14 cellular contexts compared by ENCODE assay signal in genomic region chr12:9668141-9669018, GRCh38. TPM values are rescaled to one million over a fixed set of nuclear protein-coding genes. Genes with fewer than 3 reads are reported as not detected.
DNase-seq lines count a peak whose midpoint lies in the region; ATAC-seq, FAIRE-seq and TF ChIP-seq lines count a peak whose summit lies in the region.
"Had no signal": no experiment of that assay in that cellular context is flagged by ENCODE, and none has a peak within 500 bp of the region (broad histone marks: within the 10 kb centered on the region; RNA-seq: fewer than 3 reads in every experiment).

No MANE protein-coding gene starts in this region.

- no peak overlapping the region for H3K4me3 ChIP-seq in astrocyte (ENCODE audit: insufficient read depth, low read depth, low read length)
- H3K4me3 ChIP-seq in sigmoid colon = no peak overlapping the region
- H3K4me3 ChIP-seq: cardiac muscle cell, lower lobe of right lung had no signal

- H3K36me3 Mint-ChIP-seq in astrocyte (ENCODE audit: low read depth, unreplicated experiment) = peaks cover 5% of the 10 kb centered on the region
- peaks cover 47% of the 10 kb centered on the region for H3K36me3 Mint-ChIP-seq in natural killer cell treated with Interleukin-12 subunit alpha and Interleukin-12 subunit beta and Interleukin-15 and Interleukin-18, amount 100 ng/mL, for 72 hours

- TF ChIP-seq EP300 in sigmoid colon (IDR thresholded peaks at IDR 0.05) = no peak

- H3K4me1 ChIP-seq in astrocyte (ENCODE audit: insufficient read depth, low read length) (peaks cover 7% of the 10 kb centered on the region), sigmoid colon (peaks cover 0 to 22% (median 5%) of the 10 kb centered on the region in 4 donors)

- H3K27me3 Mint-ChIP-seq in astrocyte (ENCODE audit: low read depth, unreplicated experiment) = no peaks in the 10 kb centered on the region
- H3K27me3 Mint-ChIP-seq in natural killer cell treated with Interleukin-12 subunit alpha and Interleukin-12 subunit beta and Interleukin-15 and Interleukin-18, amount 100 ng/mL, for 72 hours = no peaks in the 10 kb centered on the region

- no peaks in the 10 kb centered on the region for H3K36me3 ChIP-seq in KOPT-K1 (ENCODE audit: insufficient read depth, low read length)
- peaks cover 5% of the 10 kb centered on the region for H3K36me3 ChIP-seq in astrocyte (ENCODE audit: insufficient read depth, low read length)
- H3K36me3 ChIP-seq in sigmoid colon = peaks cover 0 to 9% (median 0%) of the 10 kb centered on the region in 4 donors

- no peak for TF ChIP-seq POLR2A in sigmoid colon (IDR thresholded peaks at IDR 0.05)

- no peak for TF ChIP-seq CTCF in astrocyte (IDR thresholded peaks at IDR 0.05; ENCODE audit: insufficient read depth, low read depth, low read length)
- no peak for TF ChIP-seq CTCF in sigmoid colon (IDR thresholded peaks at IDR 0.05)

- H3K9ac ChIP-seq in astrocyte (ENCODE audit: low read length) = no peak overlapping the region

- peak overlapping the region; percentile 0 for H3K27ac Mint-ChIP-seq in astrocyte (ENCODE audit: unreplicated experiment)
- H3K27ac Mint-ChIP-seq in natural killer cell treated with Interleukin-12 subunit alpha and Interleukin-12 subunit beta and Interleukin-15 and Interleukin-18, amount 100 ng/mL, for 72 hours = peak overlapping the region; percentile 88 to 92

- no peaks in the 10 kb centered on the region for H4K20me1 ChIP-seq in astrocyte (ENCODE audit: insufficient read depth, low read length)

- DNase-seq in Daoy (ENCODE audit: low read depth) (peak; percentile 6), astrocyte (ENCODE audit: low read depth) (peak; percentile 59), sigmoid colon (no peak), NK-92 (lab: John Stamatoyannopoulos, UW; ENCODE audit: unreplicated experiment) (no peak)
- no peak for DNase-seq in natural killer cell treated with Interleukin-12 subunit alpha and Interleukin-12 subunit beta and Interleukin-15 and Interleukin-18, amount 100 ng/mL, for 72 hours (ENCODE audit: low spot score)
- DNase-seq: activated CD4-positive, alpha-beta T cell treated with anti-CD3 and anti-CD28 coated beads, Interleukin-2, amount 50 U/mL, for 1 hour; Karpas-422; lower lobe of right lung; right cardiac atrium; SHP77 had no signal

- no peak overlapping the region for H3K4me3 Mint-ChIP-seq in astrocyte (ENCODE audit: unreplicated experiment)
- peak overlapping the region; percentile 84 for H3K4me3 Mint-ChIP-seq in natural killer cell treated with Interleukin-12 subunit alpha and Interleukin-12 subunit beta and Interleukin-15 and Interleukin-18, amount 100 ng/mL, for 72 hours

- no peaks in the 10 kb centered on the region for H3K9me3 ChIP-seq in KOPT-K1 (ENCODE audit: insufficient read depth, low read length, poor library complexity, severe bottlenecking)
- H3K9me3 ChIP-seq in astrocyte (ENCODE audit: insufficient read depth, low read depth, low read length) = no peaks in the 10 kb centered on the region
- H3K9me3 ChIP-seq in sigmoid colon = no peaks in the 10 kb centered on the region
- H3K9me3 ChIP-seq: lower lobe of right lung had no signal

- H3K9me3 Mint-ChIP-seq in astrocyte (ENCODE audit: unreplicated experiment) = no peaks in the 10 kb centered on the region
- H3K9me3 Mint-ChIP-seq in natural killer cell treated with Interleukin-12 subunit alpha and Interleukin-12 subunit beta and Interleukin-15 and Interleukin-18, amount 100 ng/mL, for 72 hours = no peaks in the 10 kb centered on the region

- ATAC-seq in natural killer cell treated with Interleukin-12 subunit alpha and Interleukin-12 subunit beta and Interleukin-15 and Interleukin-18, amount 100 ng/mL, for 72 hours = no peak
- ATAC-seq in HG02610 (IDR thresholded peaks at IDR 0.05; ENCODE audit: unreplicated experiment) (no peak), esophagus mucosa (no peak)
- ATAC-seq: lower lobe of right lung had no signal

- no peak overlapping the region for H2AFZ ChIP-seq in astrocyte (ENCODE audit: low read depth, low read length)

- intact Hi-C loops in sigmoid colon (cut with DNase I) = no loop called here

- H3K4me1 Mint-ChIP-seq in astrocyte (ENCODE audit: low read depth, unreplicated experiment) = peaks cover 13% of the 10 kb centered on the region
- peaks cover 59 to 61% of the 10 kb centered on the region in 2 donors for H3K4me1 Mint-ChIP-seq in natural killer cell treated with Interleukin-12 subunit alpha and Interleukin-12 subunit beta and Interleukin-15 and Interleukin-18, amount 100 ng/mL, for 72 hours (ENCODE audit: low read depth in 2 of 2)

- WGBS in sigmoid colon, 2 donors = 73 to 92% methylated on average over 4 of the region's 4 CpGs

- no peaks in the 10 kb centered on the region for H3K79me2 ChIP-seq in astrocyte (ENCODE audit: insufficient read depth, low read length)

- peak overlapping the region; percentile 31 for H3K4me2 ChIP-seq in astrocyte (ENCODE audit: low read length)

- H3K27ac ChIP-seq in KOPT-K1 (ENCODE audit: low read depth, low read length, poor library complexity, severe bottlenecking) (peak overlapping the region; percentile 52), astrocyte (ENCODE audit: low read depth, low read length) (no peak overlapping the region), sigmoid colon (peak overlapping the region in 2 of 4 donors; percentile 18 to 35)
- H3K27ac ChIP-seq: cardiac muscle cell, lower lobe of right lung had no signal

- FAIRE-seq in astrocyte (lab: Jason Lieb, UNC) = peak; percentile 13

- H3K27me3 ChIP-seq in astrocyte (ENCODE audit: insufficient read depth, low read length) (no peaks in the 10 kb centered on the region), sigmoid colon (no peaks in the 10 kb centered on the region)
- H3K27me3 ChIP-seq: cardiac muscle cell had no signal

RNA-seq across cellular contexts. Expression of gene CLEC2D, which starts 1.1 kb away (rescaled TPM):
- total RNA-seq in Daoy (2014; rRNA removed; shearing (Covaris generic)) = 0.34 and 0.39 TPM in 2 replicates
- total RNA-seq in astrocyte (3.2 and 4.7 TPM in 2 replicates), esophagus mucosa (3.7 TPM), sigmoid colon (10 to 100 TPM in 1 of 4 donors, 1 to 10 TPM in 3; 6.4 to 18.6 (median 8.8) TPM)
- 100 to 1,000 TPM in 1 of 2 donors, 10 to 100 TPM in 1; 95.2 to 122 TPM for total RNA-seq in natural killer cell treated with Interleukin-12 subunit alpha and Interleukin-12 subunit beta and Interleukin-15 and Interleukin-18, amount 100 ng/mL, for 72 hours
- polyA plus RNA-seq in sigmoid colon = 10 to 100 TPM in 1 of 3 donors, 1 to 10 TPM in 1, under 1 TPM in 1; 0.69 to 24.0 (median 1.2) TPM

Comparison
In these comparisons a context has a peak if more than half of its experiments do, and no peak if none do; other contexts are left out.
1. DNase-seq: peak in Daoy (single experiment) and astrocyte (single experiment); none in natural killer cell treated with Interleukin-12 subunit alpha and Interleukin-12 subunit beta and Interleukin-15 and Interleukin-18, amount 100 ng/mL, for 72 hours (single experiment), sigmoid colon (single experiment) and NK-92 (single experiment).
2. RNA of gene CLEC2D, which starts 1.1 kb away (total RNA-seq): 95.2 to 122 TPM in natural killer cell treated with Interleukin-12 subunit alpha and Interleukin-12 subunit beta and Interleukin-15 and Interleukin-18, amount 100 ng/mL, for 72 hours; 6.4 to 18.6 TPM in sigmoid colon, 3.2 to 4.7 TPM in astrocyte, 3.7 TPM in esophagus mucosa (single experiment) and 0.34 to 0.39 TPM in Daoy; every median in the first group is over 4 times any median in the second.